8 cellular contexts compared by ENCODE assay signal in genomic region chr11:124800226-124800929, GRCh38. TPM values are rescaled to one million over a fixed set of nuclear protein-coding genes. Genes with fewer than 3 reads are reported as not detected.
DNase-seq lines count a peak whose midpoint lies in the region; ATAC-seq and TF ChIP-seq lines count a peak whose summit lies in the region.

Gene MSANTD2 (minus strand): TSS chr11:124800406. CDS start chr11:124800380, 26 bp downstream.

- H3K4me1 ChIP-seq in duodenal mucosa (ENCODE audit: control insufficient read depth in 1 of 2, insufficient read depth in 2 of 2, low read length in 2 of 2) = peaks cover 13 to 19% of the 10 kb centered on the region in 2 donors

- peak within 1 kb of the TSS; percentile 77 to 78 for H3K9ac ChIP-seq in duodenal mucosa (ENCODE audit: low read depth in 1 of 2, low read length in 2 of 2)

- no peaks in the 10 kb centered on the region for H3K27me3 ChIP-seq in duodenal mucosa (ENCODE audit: control insufficient read depth in 1 of 2, insufficient read depth in 2 of 2, low read length in 2 of 2)

- no peaks in the 10 kb centered on the region for H3K9me3 ChIP-seq in duodenal mucosa (ENCODE audit: control insufficient read depth in 1 of 2, low read length in 2 of 2)

- 0 to 1% methylated on average over 27 to 57 of the region's 62 CpGs for WGBS in lower leg skin, 2 donors

- no peaks in the 10 kb centered on the region for H3K36me3 ChIP-seq in duodenal mucosa (ENCODE audit: control insufficient read depth in 1 of 2, insufficient read depth in 2 of 2, low read length in 2 of 2)

- DNase-seq in Ammon's horn (ENCODE audit: low spot score) = peak; percentile 89
- DNase-seq in NCI-H526 (lab: John Stamatoyannopoulos, UW) = peak; percentile 73 to 94
- DNase-seq in activated CD4-positive, alpha-beta T cell treated with anti-CD3 and anti-CD28 coated beads, Interleukin-2, amount 50 U/mL, for 48 hours = peak; percentile 80 to 84
- DNase-seq in lower leg skin (ENCODE audit: low spot score in 2 of 2) = peak; percentile 55 to 95
- peak; percentile 73 to 75 for DNase-seq in stimulated activated CD4-positive, alpha-beta T cell treated with anti-CD3 and anti-CD28 coated beads, Interleukin-4, amount 100 ng/mL, for 48 hours (ENCODE audit: low read depth in 2 of 2)

- peak within 1 kb of the TSS; percentile 92 to 93 for H3K4me3 ChIP-seq in duodenal mucosa (ENCODE audit: low read depth in 1 of 2, low read length in 2 of 2)
- peak within 1 kb of the TSS; percentile 98 for H3K4me3 ChIP-seq in lower leg skin (ENCODE audit: low read depth, poor library complexity, severe bottlenecking)

- ATAC-seq in GM19025 (IDR thresholded peaks at IDR 0.05; ENCODE audit: low read depth, unreplicated experiment) (peak; percentile 85), HG03196 (IDR thresholded peaks at IDR 0.05; ENCODE audit: unreplicated experiment) (peak; percentile 90)

- no peak for TF ChIP-seq CTCF in lower leg skin (IDR thresholded peaks at IDR 0.05)

- peak in 1 of 2 donors; percentile 7 for TF ChIP-seq POLR2A in lower leg skin (IDR thresholded peaks at IDR 0.05)

- intact Hi-C loops in lower leg skin (cut with DNase I; ENCODE audit: low total_unique reads) = no loop called here

- H3K27ac ChIP-seq in duodenal mucosa (ENCODE audit: low read depth, low read length) = peak within 1 kb of the TSS; percentile 98

RNA-seq across cellular contexts. Expression of gene MSANTD2, which starts in this region (rescaled TPM):
- 10 to 100 TPM; 11.5 to 21.2 (median 15.2) TPM for total RNA-seq in lower leg skin

Comparison
In these comparisons a context has a peak if more than half of its experiments do, and no peak if none do; other contexts are left out.
1. Peak in every context shown above with its lines: DNase-seq, ATAC-seq, H3K4me3 ChIP-seq and H3K27ac ChIP-seq.